Comparison of ENCODE assay signal across 12 cellular contexts in the genomic region with DNA sequence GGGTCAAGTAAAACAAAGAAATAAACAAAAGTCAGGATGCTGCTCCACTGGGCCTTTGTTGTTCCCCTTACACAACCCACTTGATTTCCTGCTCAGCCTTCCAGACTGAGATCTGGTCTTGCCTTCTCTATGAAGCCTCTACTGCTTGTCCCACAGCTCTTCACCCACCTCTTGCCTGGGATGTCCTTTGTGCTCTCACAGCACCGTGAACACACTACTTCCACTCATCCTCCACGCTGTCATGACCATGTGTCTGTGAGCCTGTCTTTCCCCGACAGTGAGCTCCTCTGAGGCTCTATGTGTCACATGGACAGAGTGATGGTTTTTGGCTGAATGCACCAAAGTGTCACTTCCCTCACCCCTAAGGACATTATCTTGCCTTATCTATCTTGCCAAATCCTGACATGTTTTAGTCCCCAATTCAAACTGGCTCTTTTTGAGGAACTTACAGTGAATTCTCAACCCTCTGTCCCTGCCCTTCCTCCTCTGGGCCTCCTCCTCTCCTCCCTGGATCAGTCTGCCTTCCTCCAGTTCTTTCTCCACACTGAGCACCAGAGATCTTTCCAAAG. TPM values are rescaled to one million over a fixed set of nuclear protein-coding genes. Genes with fewer than 3 reads are reported as not detected.
DNase-seq lines count a peak whose midpoint lies in the region; ATAC-seq and TF ChIP-seq lines count a peak whose summit lies in the region.
"Had no signal": no experiment of that assay in that cellular context is flagged by ENCODE, and none has a peak within 500 bp of the region (broad histone marks: within the 10 kb centered on the region; RNA-seq: fewer than 3 reads in every experiment).

No MANE protein-coding gene starts in this region.

- no peaks in the 10 kb centered on the region for H3K27me3 ChIP-seq in Karpas-422 (ENCODE audit: low read length)
- H3K27me3 ChIP-seq: BLaER1, SJSA1 had no signal

- no peak overlapping the region for H3K4me2 ChIP-seq in Karpas-422 (ENCODE audit: low read depth, low read length, poor library complexity, severe bottlenecking)
- H3K4me2 ChIP-seq: BLaER1 had no signal

- peaks cover 44% of the 10 kb centered on the region for H3K4me1 Mint-ChIP-seq in activated naive CD4-positive, alpha-beta T cell treated with anti-CD3 and anti-CD28 coated beads, Interleukin-2, amount 50 U/mL, for 24 hours
- H3K4me1 Mint-ChIP-seq in T-cell: peaks cover 30 to 62% (median 32%) of the 10 kb centered on the region in 3 donors
- peaks cover 14% of the 10 kb centered on the region for H3K4me1 Mint-ChIP-seq in type B pancreatic cell (ENCODE audit: unreplicated experiment)

- H3K9me3 ChIP-seq in Karpas-422 (ENCODE audit: low read length): no peaks in the 10 kb centered on the region
- H3K9me3 ChIP-seq: BLaER1, SJSA1 had no signal

- H3K4me3 Mint-ChIP-seq in activated naive CD4-positive, alpha-beta T cell treated with anti-CD3 and anti-CD28 coated beads, Interleukin-2, amount 50 U/mL, for 24 hours: no peak overlapping the region
- H3K4me3 Mint-ChIP-seq in T-cell: no peak overlapping the region
- no peak overlapping the region for H3K4me3 Mint-ChIP-seq in type B pancreatic cell

- H3K9me3 Mint-ChIP-seq in activated naive CD4-positive, alpha-beta T cell treated with anti-CD3 and anti-CD28 coated beads, Interleukin-2, amount 50 U/mL, for 24 hours: no peaks in the 10 kb centered on the region
- H3K9me3 Mint-ChIP-seq in T-cell (no peaks in the 10 kb centered on the region), type B pancreatic cell (no peaks in the 10 kb centered on the region)

- peak overlapping the region; percentile 79 for H3K27ac Mint-ChIP-seq in activated naive CD4-positive, alpha-beta T cell treated with anti-CD3 and anti-CD28 coated beads, Interleukin-2, amount 50 U/mL, for 24 hours
- H3K27ac Mint-ChIP-seq in T-cell: peak overlapping the region; percentile 66 to 79
- peak overlapping the region; percentile 3 for H3K27ac Mint-ChIP-seq in type B pancreatic cell

- CTCF ChIA-PET in T-cell (lab: Charles Lee): no interaction called here

- H2AFZ ChIP-seq in Karpas-422 (ENCODE audit: low read length): no peak overlapping the region

- H3K36me3 Mint-ChIP-seq in activated naive CD4-positive, alpha-beta T cell treated with anti-CD3 and anti-CD28 coated beads, Interleukin-2, amount 50 U/mL, for 24 hours: peaks cover 8% of the 10 kb centered on the region
- peaks cover 37% of the 10 kb centered on the region for H3K36me3 Mint-ChIP-seq in T-cell
- H3K36me3 Mint-ChIP-seq in type B pancreatic cell: peaks cover 42% of the 10 kb centered on the region

- no peak overlapping the region for H3K4me3 ChIP-seq in Karpas-422 (ENCODE audit: low read length)
- H3K4me3 ChIP-seq: BLaER1, SJSA1 had no signal

- peaks cover 21% of the 10 kb centered on the region; the same call in 1 of the 2 replicates for H3K36me3 ChIP-seq in Karpas-422 (ENCODE audit: insufficient read depth, low read length)

- no peaks in the 10 kb centered on the region for H3K9me2 ChIP-seq in Karpas-422 (replicated peaks; ENCODE audit: insufficient read depth, low read length)

- no peak for ATAC-seq in T-cell (replicated peaks in 1 of 4)

- no peak overlapping the region for H3K27ac ChIP-seq in Karpas-422 (ENCODE audit: low read length)
- H3K27ac ChIP-seq: BLaER1, SJSA1 had no signal

- no peaks in the 10 kb centered on the region for H3K27me3 Mint-ChIP-seq in activated naive CD4-positive, alpha-beta T cell treated with anti-CD3 and anti-CD28 coated beads, Interleukin-2, amount 50 U/mL, for 24 hours
- H3K27me3 Mint-ChIP-seq in T-cell (no peaks in the 10 kb centered on the region), type B pancreatic cell (no peaks in the 10 kb centered on the region)

- no peak overlapping the region for H3K9ac ChIP-seq in Karpas-422 (ENCODE audit: low read length)
- H3K9ac ChIP-seq: BLaER1 had no signal

- H4K20me1 ChIP-seq in Karpas-422 (ENCODE audit: insufficient read depth, low read depth, low read length): peaks cover 6% of the 10 kb centered on the region; the same call in 1 of the 2 replicates

- no peak for TF ChIP-seq CTCF in type B pancreatic cell (conservative IDR thresholded peaks at IDR 0.05)

- no peaks in the 10 kb centered on the region for H3K79me2 ChIP-seq in Karpas-422 (ENCODE audit: low read length)

- POLR2A ChIA-PET in T-cell (lab: Charles Lee): interaction anchor here in 1 of 2 donors (0.5 kb wide), 1 partner anchor 10 kb away, joined by 3 read pairs; no protein-coding TSS in a partner anchor

- H3K4me1 ChIP-seq in Karpas-422 (ENCODE audit: low read length): peaks cover 10% of the 10 kb centered on the region
- H3K4me1 ChIP-seq: BLaER1, SJSA1 had no signal

- DNase-seq in activated naive CD4-positive, alpha-beta T cell treated with anti-CD3 and anti-CD28 coated beads, Interleukin-2, amount 50 U/mL, for 16 hours: no peak
- DNase-seq in T-cell: no peak
- DNase-seq in islet precursor cell: peak; percentile 47
- DNase-seq in type B pancreatic cell (ENCODE audit: extremely low spot score, unreplicated experiment): no peak
- DNase-seq in Karpas-422: no peak
- no peak for DNase-seq in glomerular visceral epithelial cell (ENCODE audit: extremely low spot score)
- no peak for DNase-seq in NCI-H524 treated with DMSO at 0.1 percent for 48 hours (lab: John Stamatoyannopoulos, UW)
- DNase-seq: NCI-H226 had no signal

RNA-seq across cellular contexts. Expression of gene PHYKPL, which starts 11.3 kb away (rescaled TPM):
- 100 to 1,000 TPM; 135 to 208 (median 193) TPM for total RNA-seq in T-cell
- 52.7 and 76.2 TPM in 2 replicates for total RNA-seq in type B pancreatic cell (ENCODE audit: low replicate concordance)
- total RNA-seq in Karpas-422 (2014; rRNA removed; shearing (Covaris generic); ENCODE audit: low replicate concordance): 116 and 118 TPM in 2 replicates

RNA-seq across cellular contexts. Expression of gene HNRNPAB, which starts 17.0 kb away (rescaled TPM):
- total RNA-seq in T-cell (10 to 100 TPM; 78.8 to 89.2 (median 85.1) TPM), type B pancreatic cell (ENCODE audit: low replicate concordance) (174 and 245 TPM in 2 replicates)
- total RNA-seq in Karpas-422 (2014; rRNA removed; shearing (Covaris generic); ENCODE audit: low replicate concordance): 75.7 and 136 TPM in 2 replicates

RNA-seq across cellular contexts. Expression of gene GMCL2, which starts 34.1 kb away (rescaled TPM):
- total RNA-seq in T-cell (not detected), type B pancreatic cell (ENCODE audit: low replicate concordance) (not detected in 2 replicates)
- not detected in 2 replicates for total RNA-seq in Karpas-422 (2014; rRNA removed; shearing (Covaris generic); ENCODE audit: low replicate concordance)
- total RNA-seq: osteocyte, SJSA1 had no signal

Comparison
In these comparisons a context has a peak if more than half of its experiments do, and no peak if none do; other contexts are left out.
1. H3K27ac Mint-ChIP-seq: peak in every context shown above with its lines; median percentile 79 in activated naive CD4-positive, alpha-beta T cell treated with anti-CD3 and anti-CD28 coated beads, Interleukin-2, amount 50 U/mL, for 24 hours; 72 in T-cell; 3 in type B pancreatic cell.